Comparison of ENCODE assay signal across 11 cellular contexts in genomic region chr3:13600950-13601691, GRCh38. TPM values are rescaled to one million over a fixed set of nuclear protein-coding genes. Genes with fewer than 3 reads are reported as not detected.
A peak's percentile ranks its signal among the peaks of the same experiment; 100 is the strongest.
DNase-seq lines count a peak whose midpoint lies in the region; FAIRE-seq and TF ChIP-seq lines count a peak whose summit lies in the region.
"Had no signal": no experiment of that assay in that cellular context is flagged by ENCODE, and none has a peak within 500 bp of the region (broad histone marks: within the 10 kb centered on the region; RNA-seq: fewer than 3 reads in every experiment).

No MANE protein-coding gene starts in this region.

- DNase-seq in H54 (ENCODE audit: insufficient read length, low spot score) (peak; percentile 73), SJCRH30 (peak; percentile 72 to 82), fibroblast of the conjunctiva (ENCODE audit: low read depth) (peak; percentile 23), skeletal muscle cell (ENCODE audit: low read depth) (peak; percentile 39), activated gamma-delta T cell treated with Interleukin-2 at 50 U/mL for 16 hours (no peak), GM19239 (ENCODE audit: insufficient read length, low spot score) (no peak), NAMALWA (ENCODE audit: low spot score) (no peak), mucosa of gallbladder (ENCODE audit: low spot score) (no peak)
- DNase-seq: caudate nucleus, nephron progenitor cell had no signal

- H3K9me3 ChIP-seq in SJCRH30 (replicated peaks) = no peaks in the 10 kb centered on the region
- H3K9me3 ChIP-seq: HAP-1 had no signal

- no peak for TF ChIP-seq POLR2A in H54 (IDR thresholded peaks at IDR 0.05; ENCODE audit: low read depth, low read length)

- H3K36me3 ChIP-seq in SJCRH30 = no peaks in the 10 kb centered on the region
- H3K36me3 ChIP-seq: HAP-1 had no signal

- H3K4me1 ChIP-seq in SJCRH30 = no peaks in the 10 kb centered on the region
- H3K4me1 ChIP-seq: HAP-1 had no signal

- no peak overlapping the region for H3K27ac ChIP-seq in SJCRH30

- H3K27me3 ChIP-seq in SJCRH30 = no peaks in the 10 kb centered on the region

- H3K4me3 ChIP-seq in SJCRH30 (no peak overlapping the region), skeletal muscle cell (ENCODE audit: low read depth, low read length) (no peak overlapping the region)
- H3K4me3 ChIP-seq: HAP-1 had no signal

- no peak for FAIRE-seq in H54 (lab: Jason Lieb, UNC)
- no peak for FAIRE-seq in GM19239 (lab: Jason Lieb, UNC)

RNA-seq across cellular contexts. Expression of gene FBLN2, which starts 52.2 kb away (rescaled TPM):
- total RNA-seq in SJCRH30 (2014; rRNA removed; shearing (Covaris generic)) = not detected in 2 replicates
- total RNA-seq in mucosa of gallbladder = 44.3 TPM

Comparison
In these comparisons a context has a peak if more than half of its experiments do, and no peak if none do; other contexts are left out.
1. DNase-seq: peak in H54 (single experiment), SJCRH30 (2 of 2), fibroblast of the conjunctiva (single experiment) and skeletal muscle cell (single experiment); none in activated gamma-delta T cell treated with Interleukin-2 at 50 U/mL for 16 hours (single experiment), GM19239 (single experiment), NAMALWA (single experiment) and mucosa of gallbladder (single experiment).
2. RNA of gene FBLN2, which starts 52.2 kb away (total RNA-seq): 44.3 TPM in mucosa of gallbladder (single experiment); not detected in SJCRH30; every median in the first group is over 10 times any median in the second.